ENCODE assay signal across 21 cellular contexts in the genomic region with DNA sequence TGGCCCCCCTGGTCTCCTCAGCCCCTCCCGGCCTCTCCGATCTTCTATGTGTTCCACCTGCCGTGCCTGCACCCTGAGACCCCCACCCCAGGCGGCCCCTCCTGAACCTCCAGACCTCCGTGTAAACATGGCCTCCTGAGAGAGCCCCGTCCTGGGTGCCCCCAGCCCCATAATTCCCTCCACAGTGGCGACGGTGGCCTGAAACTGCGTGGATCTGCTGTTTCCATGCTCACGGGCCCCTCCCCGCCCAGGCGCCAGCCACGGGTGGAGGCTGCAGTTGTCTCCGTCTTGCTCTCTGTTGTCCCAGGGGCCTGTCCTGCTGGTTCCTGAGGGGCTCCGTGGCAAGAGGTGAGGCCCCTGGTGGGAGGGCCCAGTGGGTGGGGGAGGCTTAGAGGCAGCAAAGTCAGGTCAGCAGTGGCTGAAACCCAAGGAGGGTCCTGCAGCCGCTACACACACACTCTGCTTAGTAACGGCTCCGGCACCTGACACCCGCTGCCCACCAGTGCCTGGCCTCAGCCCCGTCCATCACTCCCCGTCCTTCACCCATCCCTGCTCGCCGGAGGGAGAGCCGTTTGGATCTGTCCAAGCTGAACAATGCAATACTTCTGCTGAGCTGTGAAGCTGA.
DNase-seq lines count a peak whose midpoint lies in the region; ATAC-seq, FAIRE-seq and TF ChIP-seq lines count a peak whose summit lies in the region.
"Had no signal": no experiment of that assay in that cellular context is flagged by ENCODE, and none has a peak within 500 bp of the region (broad histone marks: within the 10 kb centered on the region; RNA-seq: fewer than 3 reads in every experiment).

No MANE protein-coding gene starts in this region.

- H3K36me3 ChIP-seq in K562 (ENCODE audit: control insufficient read depth, insufficient read depth, low read length): no peaks in the 10 kb centered on the region
- no peaks in the 10 kb centered on the region for H3K36me3 ChIP-seq in kidney (ENCODE audit: control insufficient read depth in 1 of 2, insufficient read depth in 2 of 2, low read length in 2 of 2)
- H3K36me3 ChIP-seq in sigmoid colon: no peaks in the 10 kb centered on the region

- no peak for TF ChIP-seq EP300 in K562 (IDR thresholded peaks at IDR 0.05; ENCODE audit: low read length)
- TF ChIP-seq EP300 in sigmoid colon (IDR thresholded peaks at IDR 0.05): no peak

- H3K27ac ChIP-seq in K562 (ENCODE audit: extremely low read depth, low read depth, low read length) (no peak overlapping the region), kidney (ENCODE audit: low read depth in 2 of 2, low read length in 2 of 2) (no peak overlapping the region), sigmoid colon (no peak overlapping the region)
- H3K27ac ChIP-seq: 22Rv1, GM23248, PC-9 had no signal

- TF ChIP-seq CTCF in K562 (IDR thresholded peaks at IDR 0.05 in 2 of 3, conservative IDR thresholded peaks at IDR 0.05 in 1 of 3; ENCODE audit: insufficient read depth in 2 of 3, low read depth in 1 of 3, low read length in 3 of 3) (no peak), kidney (IDR thresholded peaks at IDR 0.05; ENCODE audit: borderline replicate concordance, extremely low read depth, insufficient read depth) (no peak), sigmoid colon (IDR thresholded peaks at IDR 0.05) (no peak)

- H3K4me3 ChIP-seq in K562 (no peak overlapping the region), kidney (ENCODE audit: low read length in 2 of 2) (no peak overlapping the region), sigmoid colon (no peak overlapping the region)
- H3K4me3 ChIP-seq: GM23248, PC-9 had no signal

- peaks cover 46 to 79% of the 10 kb centered on the region in 2 experiments for H3K27me3 ChIP-seq in K562 (ENCODE audit: control insufficient read depth in 2 of 2, insufficient read depth in 2 of 2, low read length in 2 of 2)
- H3K27me3 ChIP-seq in sigmoid colon: peaks cover 0 to 31% (median 3%) of the 10 kb centered on the region in 3 donors

- H3K9ac ChIP-seq in K562 (ENCODE audit: insufficient read depth in 1 of 2, low read depth in 2 of 2, low read length in 2 of 2) (no peak overlapping the region), kidney (ENCODE audit: low read length in 2 of 2) (no peak overlapping the region)
- H3K9ac ChIP-seq: GM23248 had no signal

- no peak for ATAC-seq in K562
- ATAC-seq: HCT116 had no signal

- no peaks in the 10 kb centered on the region for H3K9me1 ChIP-seq in K562 (ENCODE audit: control insufficient read depth, insufficient read depth, low read length)

- TF ChIP-seq POLR2A in K562 (conservative IDR thresholded peaks at IDR 0.05): no peak
- TF ChIP-seq POLR2A in sigmoid colon (IDR thresholded peaks at IDR 0.05): no peak

- no peaks in the 10 kb centered on the region for H3K9me3 ChIP-seq in K562 (replicated peaks; ENCODE audit: control insufficient read depth, insufficient read depth, low read depth, low read length)
- H3K9me3 ChIP-seq in kidney (ENCODE audit: control insufficient read depth in 1 of 2, low read length in 2 of 2): no peaks in the 10 kb centered on the region
- H3K9me3 ChIP-seq in sigmoid colon: no peaks in the 10 kb centered on the region

- 9% methylated on average over 22 of the region's 24 CpGs for WGBS in K562 (ENCODE audit: insufficient coverage, low coverage, missing lambda C conversion rate)
- 68 to 73% methylated on average over 24 of the region's 24 CpGs for WGBS in sigmoid colon, 2 donors

- peaks cover 11% of the 10 kb centered on the region; the same call in 1 of the 2 replicates for H4K20me1 ChIP-seq in K562 (replicated peaks; ENCODE audit: control insufficient read depth, insufficient read depth, low read length)

- no peak for TF ChIP-seq RAD21 in K562 (CRISPR knock-in tag; conservative IDR thresholded peaks at IDR 0.05 in 1 of 2, IDR thresholded peaks at IDR 0.05 in 1 of 2)

- no peaks in the 10 kb centered on the region for H3K79me2 ChIP-seq in K562 (ENCODE audit: control insufficient read depth, insufficient read depth, low read length)

- in situ Hi-C loops in K562 (cut with MboI): no loop called here

- BruUV-seq in K562 (replicated peaks; lab: Mats Ljungman, UMichigan): no TSS peak

- intact Hi-C loops in K562 (cut with micrococcal nuclease) (no loop called here), kidney (cut with DNase I) (no loop called here), sigmoid colon (cut with DNase I) (no loop called here)

- peak; percentile 13 for DNase-seq in activated CD8-positive, alpha-beta memory T cell treated with anti-CD3 and anti-CD28 coated beads, Interleukin-2, amount 50 U/mL, for 4 hours
- no peak for DNase-seq in activated CD8-positive, alpha-beta memory T cell treated with anti-CD3 and anti-CD28 coated beads, Interleukin-2, amount 50 U/mL, for 48 hours
- DNase-seq in K562 (ENCODE audit: extremely low read depth in 1 of 4, low spot score in 3 of 4) (no peak), kidney (peak; percentile 66), sigmoid colon (peak; percentile 48), UCSD-AML1 (lab: John Stamatoyannopoulos, UW; ENCODE audit: unreplicated experiment) (no peak), HuH-7 (ENCODE audit: low spot score) (no peak)
- no peak for DNase-seq in stimulated activated CD4-positive, alpha-beta T cell treated with anti-CD3 and anti-CD28 coated beads, Interleukin-2, amount 100 ng/mL, for 48 hours
- DNase-seq: DMS 273 treated with DMSO at 0.1 percent for 48 hours, GDM1, GM23248, KBM-7, NCI-H1436, NCI-H2029 treated with DMSO at 0.1 percent for 48 hours, NCI-H510A, NCI-H774, PC-9 had no signal

- peaks cover 0 to 32% of the 10 kb centered on the region in 2 experiments; a peak in 2 of 5 replicates for H3K4me1 ChIP-seq in K562 (replicated peaks in 1 of 2; ENCODE audit: control insufficient read depth in 2 of 2, insufficient read depth in 2 of 2, low read length in 2 of 2)
- no peaks in the 10 kb centered on the region for H3K4me1 ChIP-seq in kidney (ENCODE audit: control insufficient read depth in 1 of 2, insufficient read depth in 1 of 2, low read depth in 1 of 2, low read length in 2 of 2)
- H3K4me1 ChIP-seq in sigmoid colon: no peaks in the 10 kb centered on the region

- H3K4me2 ChIP-seq in K562 (ENCODE audit: insufficient read depth, low read length): no peak overlapping the region
- H3K4me2 ChIP-seq: PC-9 had no signal

- CTCF ChIA-PET in K562 (lab: Yijun Ruan, JAX; ENCODE audit: low intra/inter-chr PET ratio): no interaction called here

- no peak overlapping the region for H2AFZ ChIP-seq in K562 (ENCODE audit: low read depth, low read length)
- H2AFZ ChIP-seq: GM23248, PC-9 had no signal

- FAIRE-seq in K562 (lab: Jason Lieb, UNC): no peak
- FAIRE-seq in kidney (lab: Jason Lieb, UNC): no peak
- FAIRE-seq: GM12891, GM18507 had no signal

- POLR2A ChIA-PET in K562 (lab: Yijun Ruan, JAX): no interaction called here

TF ChIP-seq in K562, 482 proteins besides CTCF, POLR2A, EP300 and RAD21:
- TF ChIP-seq, protein P1, sequence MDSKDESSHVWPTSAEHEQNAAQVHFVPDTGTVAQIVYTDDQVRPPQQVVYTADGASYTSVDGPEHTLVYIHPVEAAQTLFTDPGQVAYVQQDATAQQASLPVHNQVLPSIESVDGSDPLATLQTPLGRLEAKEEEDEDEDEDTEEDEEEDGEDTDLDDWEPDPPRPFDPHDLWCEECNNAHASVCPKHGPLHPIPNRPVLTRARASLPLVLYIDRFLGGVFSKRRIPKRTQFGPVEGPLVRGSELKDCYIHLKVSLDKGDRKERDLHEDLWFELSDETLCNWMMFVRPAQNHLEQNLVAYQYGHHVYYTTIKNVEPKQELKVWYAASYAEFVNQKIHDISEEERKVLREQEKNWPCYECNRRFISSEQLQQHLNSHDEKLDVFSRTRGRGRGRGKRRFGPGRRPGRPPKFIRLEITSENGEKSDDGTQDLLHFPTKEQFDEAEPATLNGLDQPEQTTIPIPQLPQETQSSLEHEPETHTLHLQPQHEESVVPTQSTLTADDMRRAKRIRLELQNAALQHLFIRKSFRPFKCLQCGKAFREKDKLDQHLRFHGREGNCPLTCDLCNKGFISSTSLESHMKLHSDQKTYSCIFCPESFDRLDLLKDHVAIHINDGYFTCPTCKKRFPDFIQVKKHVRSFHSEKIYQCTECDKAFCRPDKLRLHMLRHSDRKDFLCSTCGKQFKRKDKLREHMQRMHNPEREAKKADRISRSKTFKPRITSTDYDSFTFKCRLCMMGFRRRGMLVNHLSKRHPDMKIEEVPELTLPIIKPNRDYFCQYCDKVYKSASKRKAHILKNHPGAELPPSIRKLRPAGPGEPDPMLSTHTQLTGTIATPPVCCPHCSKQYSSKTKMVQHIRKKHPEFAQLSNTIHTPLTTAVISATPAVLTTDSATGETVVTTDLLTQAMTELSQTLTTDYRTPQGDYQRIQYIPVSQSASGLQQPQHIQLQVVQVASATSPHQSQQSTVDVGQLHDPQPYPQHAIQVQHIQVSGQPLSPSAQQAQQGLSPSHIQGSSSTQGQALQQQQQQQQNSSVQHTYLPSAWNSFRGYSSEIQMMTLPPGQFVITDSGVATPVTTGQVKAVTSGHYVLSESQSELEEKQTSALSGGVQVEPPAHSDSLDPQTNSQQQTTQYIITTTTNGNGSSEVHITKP (IDR thresholded peaks at IDR 0.05; ENCODE audit: partially characterized antibody): peak; percentile 49
- TF ChIP-seq, protein P2, sequence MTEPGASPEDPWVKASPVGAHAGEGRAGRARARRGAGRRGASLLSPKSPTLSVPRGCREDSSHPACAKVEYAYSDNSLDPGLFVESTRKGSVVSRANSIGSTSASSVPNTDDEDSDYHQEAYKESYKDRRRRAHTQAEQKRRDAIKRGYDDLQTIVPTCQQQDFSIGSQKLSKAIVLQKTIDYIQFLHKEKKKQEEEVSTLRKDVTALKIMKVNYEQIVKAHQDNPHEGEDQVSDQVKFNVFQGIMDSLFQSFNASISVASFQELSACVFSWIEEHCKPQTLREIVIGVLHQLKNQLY (CRISPR knock-in tag; conservative IDR thresholded peaks at IDR 0.05): no peak
- TF ChIP-seq CHD4 (IDR thresholded peaks at IDR 0.05; ENCODE audit: insufficient read depth, insufficient replicate concordance, low read depth, low read length, poor library complexity, severe bottlenecking) (no peak), SP1 (CRISPR knock-in tag; IDR thresholded peaks at IDR 0.05) (no peak), HIVEP1 (CRISPR knock-in tag; IDR thresholded peaks at IDR 0.05) (no peak), HNRNPUL1 (IDR thresholded peaks at IDR 0.05; ENCODE audit: low read length) (no peak)

Comparison
In these comparisons a context has a peak if more than half of its experiments do, and no peak if none do; other contexts are left out.
1. DNase-seq: peak in activated CD8-positive, alpha-beta memory T cell treated with anti-CD3 and anti-CD28 coated beads, Interleukin-2, amount 50 U/mL, for 4 hours (single experiment), kidney (single experiment) and sigmoid colon (single experiment); none in activated CD8-positive, alpha-beta memory T cell treated with anti-CD3 and anti-CD28 coated beads, Interleukin-2, amount 50 U/mL, for 48 hours (single experiment), K562 (0 of 4), UCSD-AML1 (single experiment), HuH-7 (single experiment) and stimulated activated CD4-positive, alpha-beta T cell treated with anti-CD3 and anti-CD28 coated beads, Interleukin-2, amount 100 ng/mL, for 48 hours (0 of 2).